In genomic region chr17:75754378-75755204, GRCh38 we compare ENCODE assay signal across 10 cellular contexts. TPM values are rescaled to one million over a fixed set of nuclear protein-coding genes. Genes with fewer than 3 reads are reported as not detected.
A peak's percentile ranks its signal among the peaks of the same experiment; 100 is the strongest.
DNase-seq lines count a peak whose midpoint lies in the region; ATAC-seq and TF ChIP-seq lines count a peak whose summit lies in the region.
"Had no signal": no experiment of that assay in that cellular context is flagged by ENCODE, and none has a peak within 500 bp of the region (broad histone marks: within the 10 kb centered on the region; RNA-seq: fewer than 3 reads in every experiment).

No MANE protein-coding gene starts in this region.

- H3K4me3 Mint-ChIP-seq in activated naive CD8-positive, alpha-beta T cell = peak overlapping the region; percentile 79

- peaks cover 0 to 6% of the 10 kb centered on the region in 2 experiments; a peak in 1 of 4 replicates for H3K4me1 ChIP-seq in HCT116 (ENCODE audit: control insufficient read depth in 1 of 2, insufficient read depth in 2 of 2, low read length in 2 of 2)
- H3K4me1 ChIP-seq in muscle layer of colon (ENCODE audit: insufficient read depth, low read length) = peaks cover 14% of the 10 kb centered on the region

- DNase-seq in HCT116 (ENCODE audit: low read depth, low spot score) (no peak), DMS79 treated with DMSO at 0.1 percent for 48 hours (lab: John Stamatoyannopoulos, UW) (no peak), RPMI8226 (no peak)
- no peak for DNase-seq in activated CD4-positive, alpha-beta T cell treated with anti-CD3 and anti-CD28 coated beads, Interleukin-2, amount 50 U/mL, for 1 hour
- DNase-seq: DMS79 had no signal

- H2AFZ ChIP-seq in HCT116 (ENCODE audit: low read depth, low read length, poor library complexity, severe bottlenecking) = no peak overlapping the region

- H3K27me3 ChIP-seq in HCT116 (ENCODE audit: insufficient read depth, low read length) = no peaks in the 10 kb centered on the region
- H3K27me3 ChIP-seq in muscle layer of colon (ENCODE audit: control insufficient read depth in 1 of 2, insufficient read depth in 2 of 2, low read length in 2 of 2) = no peaks in the 10 kb centered on the region
- H3K27me3 ChIP-seq: upper lobe of left lung had no signal

- no peak overlapping the region for H3K4me2 ChIP-seq in HCT116 (ENCODE audit: low read length)

- intact Hi-C loops in HCT116 (cut with micrococcal nuclease) = loop anchor here (10.0 kb wide), 1 partner anchor 330 kb away; no protein-coding TSS in a partner anchor

- ATAC-seq in HCT116 (no peak), HG02642 (IDR thresholded peaks at IDR 0.05; ENCODE audit: poor library complexity, unreplicated experiment) (no peak)

- H3K4me1 Mint-ChIP-seq in activated naive CD8-positive, alpha-beta T cell (ENCODE audit: low read depth) = peaks cover 13% of the 10 kb centered on the region

- no peak for TF ChIP-seq RAD21 in HCT116 (IDR thresholded peaks at IDR 0.05; ENCODE audit: low read depth)

- no peak overlapping the region for H3K9ac ChIP-seq in HCT116 (ENCODE audit: low read length)
- H3K9ac ChIP-seq in muscle layer of colon (ENCODE audit: low read length) = peak overlapping the region; percentile 33

- H3K4me3 ChIP-seq in HCT116 (replicated peaks in 1 of 2; ENCODE audit: low read depth in 1 of 2, low read length in 2 of 2) = no peak overlapping the region
- peak overlapping the region; percentile 4 to 55 for H3K4me3 ChIP-seq in muscle layer of colon (ENCODE audit: low read depth in 1 of 2, low read length in 2 of 2)

- CTCF ChIA-PET in HCT116 (lab: Charles Lee) = no interaction called here

- no peaks in the 10 kb centered on the region for H3K36me3 Mint-ChIP-seq in activated naive CD8-positive, alpha-beta T cell

- H3K27ac Mint-ChIP-seq in activated naive CD8-positive, alpha-beta T cell = peak overlapping the region; percentile 72

- no peaks in the 10 kb centered on the region for H3K79me2 ChIP-seq in HCT116 (ENCODE audit: insufficient read depth, low read length)

- H3K27me3 Mint-ChIP-seq in activated naive CD8-positive, alpha-beta T cell = no peaks in the 10 kb centered on the region

- RAD21 ChIA-PET in HCT116 (lab: Charles Lee; ENCODE audit: low non-redundant PET in 1 of 2, low total read pairs in 2 of 2, uncharacterized antibody in 2 of 2, unreplicated experiment in 2 of 2) = no interaction called here

- TF ChIP-seq CTCF in 22Rv1 (IDR thresholded peaks at IDR 0.05) (no peak), HCT116 (IDR thresholded peaks at IDR 0.05 in 2 of 3, conservative IDR thresholded peaks at IDR 0.05 in 1 of 3; ENCODE audit: borderline replicate concordance in 1 of 3, insufficient read depth in 1 of 3, low read depth in 2 of 3, low read length in 2 of 3) (no peak)

- no peaks in the 10 kb centered on the region for H3K9me2 ChIP-seq in HCT116 (ENCODE audit: insufficient read depth)

- 0 out of 2 replicates have a peak overlapping the region, but pooled peaks have one; percentile 18 for H3K27ac ChIP-seq in 22Rv1
- peak overlapping the region; percentile 26; the same call in 1 of the 2 replicates for H3K27ac ChIP-seq in HCT116 (ENCODE audit: low read depth, low read length)
- H3K27ac ChIP-seq in muscle layer of colon (ENCODE audit: low read depth, low read length) = peak overlapping the region; percentile 49

- no peaks in the 10 kb centered on the region for H3K9me3 ChIP-seq in HCT116 (ENCODE audit: control insufficient read depth in 1 of 2, insufficient read depth in 1 of 2, low read depth in 1 of 2, low read length in 2 of 2)
- H3K9me3 ChIP-seq in muscle layer of colon (ENCODE audit: low read length) = no peaks in the 10 kb centered on the region
- H3K9me3 ChIP-seq: upper lobe of left lung had no signal

- no TSS peak for BruUV-seq in HCT116 (replicated peaks; lab: Mats Ljungman, UMichigan)

- TF ChIP-seq POLR2A in HCT116 (IDR thresholded peaks at IDR 0.05; ENCODE audit: borderline replicate concordance, extremely low read depth, insufficient read depth, insufficient read length) = no peak

- no peaks in the 10 kb centered on the region for H4K20me1 ChIP-seq in HCT116 (ENCODE audit: insufficient read depth)

- no peaks in the 10 kb centered on the region for H3K9me3 Mint-ChIP-seq in activated naive CD8-positive, alpha-beta T cell (ENCODE audit: low read depth)

- H3K36me3 ChIP-seq in HCT116 (ENCODE audit: control insufficient read depth in 1 of 2, insufficient read depth in 2 of 2, low read length in 2 of 2) = peaks cover 26 to 78% of the 10 kb centered on the region in 2 experiments
- H3K36me3 ChIP-seq in muscle layer of colon (ENCODE audit: insufficient read depth, low read length) = peaks cover 4% of the 10 kb centered on the region

- POLR2A ChIA-PET in HCT116 (lab: Charles Lee) = no interaction called here

TF ChIP-seq in HCT116, 20 proteins besides CTCF, POLR2A, EP300 and RAD21:
- peak; percentile 32; the same call in 1 of the 2 replicates for TF ChIP-seq POLR2AphosphoS5 (IDR thresholded peaks at IDR 0.05; ENCODE audit: low read depth, low read length)
- TF ChIP-seq ELF1 (IDR thresholded peaks at IDR 0.05; ENCODE audit: borderline replicate concordance, low read depth) = no peak
- no peak for TF ChIP-seq MAX (IDR thresholded peaks at IDR 0.05)

RNA-seq across cellular contexts. Expression of gene GALK1, which starts 10.4 kb away (rescaled TPM):
- total RNA-seq in HCT116 (2021; ENCODE audit: unreplicated experiment) = 57.8 TPM
- 64.9 and 68.3 TPM in 2 replicates for polyA plus RNA-seq in HCT116 (2012)

RNA-seq across cellular contexts. Expression of gene UNK, which starts 30.0 kb away (rescaled TPM):
- 40.6 TPM for total RNA-seq in HCT116 (2021; ENCODE audit: unreplicated experiment)
- 25.7 and 28.3 TPM in 2 replicates for polyA plus RNA-seq in HCT116 (2012)

RNA-seq across cellular contexts. Expression of gene ITGB4, which starts 33.3 kb away (rescaled TPM):
- 568 TPM for total RNA-seq in HCT116 (2021; ENCODE audit: unreplicated experiment)
- polyA plus RNA-seq in HCT116 (2012) = 727 and 809 TPM in 2 replicates

Comparison
In these comparisons a context has a peak if more than half of its experiments do, and no peak if none do; other contexts are left out.
1. H3K4me3 ChIP-seq: peak in muscle layer of colon (2 of 2); none in HCT116 (0 of 2).
2. Peak in every context shown above with its lines, with median percentiles within 50 percentile points of each other: H3K27ac ChIP-seq.